In the genomic region with DNA sequence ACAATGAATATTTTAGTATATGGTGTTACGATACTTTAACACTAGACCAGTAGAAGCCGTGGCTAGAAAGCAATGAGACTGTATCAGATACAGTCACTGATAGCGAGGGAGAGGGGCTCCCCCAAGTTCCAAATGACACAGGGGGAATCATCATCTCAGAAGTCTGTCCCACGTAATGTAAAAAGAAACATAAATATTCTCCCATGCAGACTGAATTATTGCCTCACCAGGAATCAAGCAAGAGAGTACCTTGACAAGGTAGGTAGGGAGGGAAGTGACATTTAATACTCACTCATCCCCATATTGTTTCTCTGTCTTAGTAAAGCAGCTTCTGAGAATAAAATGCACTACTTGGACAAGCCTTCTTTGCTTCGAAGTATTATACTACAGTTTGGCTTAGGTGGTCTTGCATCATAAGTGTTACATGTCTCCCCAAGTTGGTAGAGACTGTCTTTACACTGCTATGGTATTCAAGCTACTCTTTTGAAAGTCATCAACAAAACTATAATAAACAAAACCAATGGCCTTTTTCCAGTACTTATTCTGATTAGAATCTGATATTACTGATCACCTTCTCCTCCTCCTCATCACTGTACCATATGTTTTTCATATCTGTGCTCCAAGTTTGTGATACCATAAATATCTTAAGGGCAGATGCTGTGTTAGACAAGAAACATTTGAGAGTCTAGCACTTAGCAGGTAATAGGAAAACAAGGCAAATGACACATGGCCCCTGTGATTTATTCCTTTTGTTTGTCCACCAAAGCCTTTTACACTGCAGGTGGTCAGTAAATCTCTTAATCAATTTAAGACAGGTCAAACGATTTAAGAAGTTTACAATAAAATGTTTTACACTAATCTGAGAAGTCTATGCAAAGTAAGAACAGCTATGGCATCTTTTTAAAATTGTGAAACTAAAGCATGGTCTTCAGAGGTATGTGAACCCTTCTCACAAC, we compare ENCODE assay signal across 1 cellular context.
A peak's percentile ranks its signal among the peaks of the same experiment; 100 is the strongest.
TF ChIP-seq lines count a peak whose summit lies in the region.

No MANE protein-coding gene starts in this region.

TF ChIP-seq in IMR-90, 13 proteins besides CTCF, POLR2A, EP300 and RAD21:
- TF ChIP-seq RCOR1 (IDR thresholded peaks at IDR 0.05; ENCODE audit: insufficient replicate concordance, low read length) (no peak), CEBPB (IDR thresholded peaks at IDR 0.05; ENCODE audit: low read depth, low read length) (peak; percentile 77)
